ENCODE assay signal across 29 cellular contexts in the genomic region with DNA sequence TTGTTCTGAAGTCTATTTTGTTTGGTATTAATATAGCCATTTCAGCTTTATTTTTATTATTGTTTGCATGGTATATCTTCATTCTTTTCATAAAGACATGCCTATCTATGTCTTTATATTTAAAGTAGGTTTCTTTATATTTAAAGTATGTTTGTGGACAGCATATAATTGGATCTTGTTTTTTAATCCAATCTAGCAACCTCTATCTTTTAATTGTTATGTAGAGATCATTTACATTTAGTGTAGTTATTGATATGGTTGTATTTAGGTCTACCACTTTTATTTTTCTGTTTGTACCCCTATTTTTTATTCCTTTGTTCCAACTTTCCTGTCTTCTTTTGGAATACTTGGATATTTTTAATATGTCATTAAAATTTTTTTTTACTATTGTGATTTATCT. TPM values are rescaled to one million over a fixed set of nuclear protein-coding genes. Genes with fewer than 3 reads are reported as not detected.
"Had no signal": no experiment of that assay in that cellular context is flagged by ENCODE, and none has a peak within 500 bp of the region (broad histone marks: within the 10 kb centered on the region; RNA-seq: fewer than 3 reads in every experiment).

No MANE protein-coding gene starts in this region.

- H3K36me3 ChIP-seq: stomach, suprapubic skin, thoracic aorta, thyroid gland, tibial artery, tibial nerve, transverse colon, upper lobe of left lung, upper lobe of right lung, uterus, vagina had no signal

- ATAC-seq: stimulated activated effector memory CD8-positive, alpha-beta T cell treated with anti-CD3 and anti-CD28 coated beads, Interleukin-12 subunit alpha, Interleukin-12 subunit beta, amount 100 ng/mL, for 72 hours; stimulated activated memory B cell treated with anti-CD40 and anti-IgM and Interleukin-4, amounts not matched to agents 10 μg/mL and 1 μg/mL and 100 μg/mL, for 72 hours; stimulated activated naive B cell treated with anti-CD40 and anti-IgM and Interleukin-4, amounts not matched to agents 10 μg/mL and 1 μg/mL and 100 μg/mL, for 72 hours; stimulated activated naive CD8-positive, alpha-beta T cell treated with anti-CD3 and anti-CD28 coated beads, Interleukin-15, amount 100 ng/mL, for 72 hours; stimulated activated naive CD8-positive, alpha-beta T cell treated with anti-CD3 and anti-CD28 coated beads, Interleukin-15, Interleukin-2, amounts not matched to agents 100 U/mL and 50 U/mL, for 24 hours; upper lobe of right lung had no signal

- H3K27me3 ChIP-seq: suprapubic skin, testis, thyroid gland, tibial nerve, upper lobe of left lung, uterus, vagina had no signal

- DNase-seq: stimulated activated CD4-positive, alpha-beta T cell treated with anti-CD3 and anti-CD28 coated beads, Interleukin-2, amount 100 ng/mL, for 48 hours; stimulated activated CD4-positive, alpha-beta T cell treated with anti-CD3 and anti-CD28 coated beads, Interleukin-4, amount 100 ng/mL, for 1 hour; stimulated activated CD4-positive, alpha-beta T cell treated with anti-CD3 and anti-CD28 coated beads, Interleukin-4, amount 100 ng/mL, for 24 hours; stimulated activated CD4-positive, alpha-beta T cell treated with anti-CD3 and anti-CD28 coated beads, Interleukin-4, amount 100 ng/mL, for 4 hours; stimulated activated CD8-positive, alpha-beta memory T cell treated with anti-CD3 and anti-CD28 coated beads, Interleukin-4, amount 100 ng/mL, for 48 hours; stimulated activated naive B cell treated with anti-CD40 and anti-IgM and Interleukin-4, amounts not matched to agents 10 μg/mL and 1 μg/mL and 100 μg/mL, for 72 hours; stimulated activated naive CD4-positive, alpha-beta T cell; stimulated activated naive CD4-positive, alpha-beta T cell treated with Interleukin-2 at 50 U/mL for 16 hours; stimulated activated naive CD8-positive, alpha-beta T cell treated with anti-CD3 and anti-CD28 coated beads, Interleukin-15, amount 100 ng/mL, for 72 hours; stimulated activated naive CD8-positive, alpha-beta T cell treated with anti-CD3 and anti-CD28 coated beads, Interleukin-15, Interleukin-2, amounts not matched to agents 100 U/mL and 50 U/mL, for 24 hours; stomach; substantia nigra; testis; thyroid gland; transverse colon; trophoblast cell; upper lobe of left lung; uterus had no signal

- H3K4me1 ChIP-seq: stomach, suprapubic skin, testis, thyroid gland, tibial artery, tibial nerve, transverse colon, upper lobe of left lung, upper lobe of right lung, uterus, vagina had no signal

- H3K27ac ChIP-seq: stomach, suprapubic skin, testis, thoracic aorta, thyroid gland, tibial artery, tibial nerve, transverse colon, upper lobe of left lung, upper lobe of right lung, uterus, vagina had no signal

- FAIRE-seq: urothelium cell line had no signal

- H3K4me3 ChIP-seq: stomach, suprapubic skin, testis, thoracic aorta, thyroid gland, tibial artery, tibial nerve, transverse colon, upper lobe of left lung, upper lobe of right lung, uterus, vagina had no signal

- H3K9me3 ChIP-seq: suprapubic skin, testis, thyroid gland, upper lobe of right lung, uterus had no signal

RNA-seq across cellular contexts. Expression of a gene that starts 13.8 kb away (rescaled TPM):
- total RNA-seq: temporal lobe, urinary bladder had no signal
